Comparison of ENCODE assay signal across 8 cellular contexts in genomic region chr15:33476908-33477307, GRCh38.
"Had no signal": no experiment of that assay in that cellular context is flagged by ENCODE, and none has a peak within 500 bp of the region (broad histone marks: within the 10 kb centered on the region; RNA-seq: fewer than 3 reads in every experiment).

No MANE protein-coding gene starts in this region.

- H3K4me3 ChIP-seq: GM23248, GM23338 had no signal

- ATAC-seq: GM23338, HCT116 had no signal

- DNase-seq: GM23248, GOT3, H7, H9, HCEC 1CT, HFFc6 had no signal

- H3K27ac ChIP-seq: GM23248 had no signal
